In genomic region chr4:152590179-152591031, GRCh38 we compare ENCODE assay signal across 9 cellular contexts.
A peak's percentile ranks its signal among the peaks of the same experiment; 100 is the strongest.
DNase-seq lines count a peak whose midpoint lies in the region; ATAC-seq and TF ChIP-seq lines count a peak whose summit lies in the region.
"Had no signal": no experiment of that assay in that cellular context is flagged by ENCODE, and none has a peak within 500 bp of the region (broad histone marks: within the 10 kb centered on the region; RNA-seq: fewer than 3 reads in every experiment).

No MANE protein-coding gene starts in this region.

- TF ChIP-seq CTCF in AG09319 (IDR thresholded peaks at IDR 0.05; ENCODE audit: low read depth, low read length) (no peak), GM13976 (IDR thresholded peaks at IDR 0.05; ENCODE audit: borderline replicate concordance, control extremely low read depth, extremely low read depth, insufficient read depth, missing control alignments) (no peak)

- DNase-seq in AG09319 (ENCODE audit: extremely low read depth, low read depth) (peak; percentile 47), T1000 (lab: John Stamatoyannopoulos, UW) (peak; percentile 66), islet precursor cell (peak; percentile 84), GM13976 (ENCODE audit: low spot score) (no peak)
- DNase-seq: DND-41 had no signal

- in situ Hi-C loops in GM13976 (cut with MboI; ENCODE audit: low sequenced_read_pairs, unreplicated experiment): no loop called here

- ATAC-seq in GM19395 (IDR thresholded peaks at IDR 0.05; ENCODE audit: unreplicated experiment) (no peak), GM21619 (IDR thresholded peaks at IDR 0.05; ENCODE audit: unreplicated experiment) (no peak)
- no peak for ATAC-seq in activated CD4-positive, CD25-positive, alpha-beta regulatory T cell treated with anti-CD3 and anti-CD28 coated beads, Interleukin-2, amount 50 U/mL, for 24 hours

- no peak for TF ChIP-seq RAD21 in Ishikawa (IDR thresholded peaks at IDR 0.05; ENCODE audit: low read depth)

- no peak for TF ChIP-seq EP300 in Ishikawa (IDR thresholded peaks at IDR 0.05; ENCODE audit: borderline replicate concordance)

TF ChIP-seq in Ishikawa, 13 proteins besides CTCF, POLR2A, EP300 and RAD21:
- TF ChIP-seq NFIC (IDR thresholded peaks at IDR 0.05): 0 out of 2 replicates have a peak, but pooled peaks have one; percentile 31
- TF ChIP-seq USF1 (IDR thresholded peaks at IDR 0.05): no peak
TF ChIP-seq in Ishikawa: peak in this region for 1.
